Comparison of ENCODE assay signal across 28 cellular contexts in genomic region chr7:47739901-47740300, GRCh38.
"Had no signal": no experiment of that assay in that cellular context is flagged by ENCODE, and none has a peak within 500 bp of the region (broad histone marks: within the 10 kb centered on the region; RNA-seq: fewer than 3 reads in every experiment).

No MANE protein-coding gene starts in this region.

- H3K9me3 ChIP-seq: MG63, Peyer's patch had no signal

- ATAC-seq: activated CD8-positive, alpha-beta T cell treated with anti-CD3 and anti-CD28 coated beads, Interleukin-2, amount 10 ng/mL, durations not matched to agents 7 days and 5 days; T-helper 17 cell; WTC11 had no signal

- H3K27ac ChIP-seq: Peyer's patch, RWPE1 had no signal

- DNase-seq: activated CD4-positive, alpha-beta T cell treated with anti-CD3 and anti-CD28 coated beads for 48 hours; activated CD4-positive, alpha-beta T cell treated with anti-CD3 and anti-CD28 coated beads, Interleukin-2, amount 50 U/mL, for 4 hours; activated CD4-positive, CD25-positive, alpha-beta regulatory T cell treated with anti-CD3 and anti-CD28 coated beads, Interleukin-2, amount 50 U/mL, for 72 hours; activated CD8-positive, alpha-beta memory T cell treated with anti-CD3 and anti-CD28 coated beads, Interleukin-2, amount 50 U/mL, for 48 hours; activated CD8-positive, alpha-beta T cell treated with anti-CD3 and anti-CD28 coated beads, Interleukin-2, amount 10 ng/mL, durations not matched to agents 7 days and 5 days; activated naive CD4-positive, alpha-beta T cell treated with anti-CD3 and anti-CD28 coated beads for 36 hours; activated T-cell treated with anti-CD3 and anti-CD28 coated beads, Interleukin-2, amount 50 U/mL, for 1 hour; amygdala; MG63; MV-4-11; NCI-H1092 treated with DMSO at 0.1 percent for 48 hours; NCI-H1417 treated with DMSO at 0.1 percent for 48 hours; NCI-H1694; NCI-H2029; NCI-H446; NCI-H524 treated with DMSO at 0.1 percent for 48 hours; NCI-H82; OCI-M1; Peyer's patch; SHP77; T-helper 17 cell; T-helper 9 cell had no signal

- FAIRE-seq: astrocyte had no signal

- H3K4me3 Mint-ChIP-seq: activated CD8-positive, alpha-beta T cell treated with anti-CD3 and anti-CD28 coated beads, Interleukin-2, amount 10 ng/mL, durations not matched to agents 7 days and 5 days; activated naive CD4-positive, alpha-beta T cell treated with anti-CD3 and anti-CD28 coated beads for 36 hours; activated naive CD8-positive, alpha-beta T cell; brain; central memory CD8-positive, alpha-beta T cell; T-helper 17 cell; WTC11 had no signal

- H3K4me1 Mint-ChIP-seq: T-helper 17 cell had no signal

- H3K27ac Mint-ChIP-seq: activated CD8-positive, alpha-beta T cell treated with anti-CD3 and anti-CD28 coated beads, Interleukin-2, amount 10 ng/mL, durations not matched to agents 7 days and 5 days; activated naive CD4-positive, alpha-beta T cell treated with anti-CD3 and anti-CD28 coated beads for 36 hours; activated naive CD8-positive, alpha-beta T cell; T-helper 17 cell; WTC11 had no signal

- H3K27me3 ChIP-seq: MG63, Peyer's patch had no signal

- H3K36me3 Mint-ChIP-seq: activated naive CD8-positive, alpha-beta T cell; brain; WTC11 had no signal

- H3K4me1 ChIP-seq: Peyer's patch had no signal

- H3K4me3 ChIP-seq: MG63, Peyer's patch had no signal

- H3K9me3 Mint-ChIP-seq: central memory CD8-positive, alpha-beta T cell had no signal

- H3K36me3 ChIP-seq: MG63, Peyer's patch had no signal
